8 cellular contexts compared by ENCODE assay signal in the genomic region with DNA sequence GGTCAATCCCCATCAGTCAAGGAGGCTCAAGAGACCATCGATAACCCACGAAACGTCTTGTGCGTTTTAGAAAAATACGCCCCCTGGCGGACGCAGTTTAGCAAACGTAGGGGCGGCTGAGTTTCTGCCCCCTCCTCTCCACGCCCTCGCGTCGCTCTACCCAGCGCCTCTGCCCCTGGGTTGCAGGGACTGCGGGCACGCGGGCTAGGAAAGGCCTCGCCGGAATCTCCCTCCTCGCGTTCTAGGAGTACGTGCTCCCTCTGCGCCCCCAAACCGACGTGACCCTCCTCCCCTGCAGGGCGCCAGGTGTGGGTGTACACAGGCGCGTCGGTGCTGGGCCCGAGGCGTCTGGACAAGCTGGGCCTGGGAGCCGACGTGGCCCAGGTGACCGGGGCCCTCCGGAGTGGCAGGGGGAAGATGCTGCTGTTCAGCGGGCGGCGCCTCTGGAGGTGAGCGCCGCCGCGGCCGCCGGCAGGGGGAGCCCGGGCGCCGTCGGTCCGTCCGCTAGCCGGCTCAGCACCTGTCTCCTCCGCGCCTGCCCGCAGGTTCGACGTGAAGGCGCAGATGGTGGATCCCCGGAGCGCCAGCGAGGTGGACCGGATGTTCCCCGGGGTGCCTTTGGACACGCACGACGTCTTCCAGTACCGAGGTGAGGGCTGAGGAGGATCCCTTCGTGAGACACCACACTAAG. TPM values are rescaled to one million over a fixed set of nuclear protein-coding genes. Genes with fewer than 3 reads are reported as not detected.
DNase-seq lines count a peak whose midpoint lies in the region; ATAC-seq and TF ChIP-seq lines count a peak whose summit lies in the region.

No MANE protein-coding gene starts in this region.

- TF ChIP-seq CTCF in GM10266 (IDR thresholded peaks at IDR 0.05; ENCODE audit: control insufficient read depth, insufficient read depth, low read depth, missing control alignments) (peak; percentile 87), choroid plexus epithelial cell (conservative IDR thresholded peaks at IDR 0.05; ENCODE audit: low read depth, low read length) (peak; percentile 72)

- peak; percentile 86 for DNase-seq in GM10266 (ENCODE audit: extremely low spot score)
- peak; percentile 22 to 56 for DNase-seq in NCI-H446 (lab: John Stamatoyannopoulos, UW)
- peak; percentile 51 for DNase-seq in activated CD4-positive, alpha-beta T cell treated with anti-CD3 and anti-CD28 coated beads for 1 hour
- peak; percentile 50 for DNase-seq in choroid plexus epithelial cell (ENCODE audit: low read depth)
- DNase-seq in lung microvascular endothelial cell (ENCODE audit: low read depth in 2 of 2): peak; percentile 55 to 57
- peak; percentile 27 to 38 for DNase-seq in stimulated activated CD8-positive, alpha-beta memory T cell treated with anti-CD3 and anti-CD28 coated beads, Interleukin-7, amount 100 ng/mL, for 1 hour (ENCODE audit: low read depth in 2 of 2)

- ATAC-seq in HG03139 (IDR thresholded peaks at IDR 0.05; ENCODE audit: unreplicated experiment) (peak; percentile 66), GM21528 (IDR thresholded peaks at IDR 0.05; ENCODE audit: low FRiP score, unreplicated experiment) (no peak)

- H3K4me3 ChIP-seq in choroid plexus epithelial cell (ENCODE audit: low read depth, low read length): no peak overlapping the region

RNA-seq across cellular contexts. Expression of gene MMP9, which starts 5.3 kb away (rescaled TPM):
- total RNA-seq in lung microvascular endothelial cell: under 0.01 TPM in 1 of 2 replicates, not detected in the other

RNA-seq across cellular contexts. Expression of gene SLC12A5, which starts 15.0 kb away (rescaled TPM):
- total RNA-seq in lung microvascular endothelial cell: 0.20 and 0.44 TPM in 2 replicates

RNA-seq across cellular contexts. Expression of gene ZNF335, which starts 42.0 kb away (rescaled TPM):
- 4.4 and 8.9 TPM in 2 replicates for total RNA-seq in lung microvascular endothelial cell

Comparison
In these comparisons a context has a peak if more than half of its experiments do, and no peak if none do; other contexts are left out.
1. DNase-seq: peak in every context shown above with its lines; median percentile 86 in GM10266; 56 in lung microvascular endothelial cell; 51 in activated CD4-positive, alpha-beta T cell treated with anti-CD3 and anti-CD28 coated beads for 1 hour; 50 in choroid plexus epithelial cell; 39 in NCI-H446; 32 in stimulated activated CD8-positive, alpha-beta memory T cell treated with anti-CD3 and anti-CD28 coated beads, Interleukin-7, amount 100 ng/mL, for 1 hour.